Comparison of ENCODE assay signal across 8 cellular contexts in genomic region chr11:123137496-123138270, GRCh38. TPM values are rescaled to one million over a fixed set of nuclear protein-coding genes. Genes with fewer than 3 reads are reported as not detected.
DNase-seq lines count a peak whose midpoint lies in the region; ATAC-seq and TF ChIP-seq lines count a peak whose summit lies in the region.

No MANE protein-coding gene starts in this region.

- peak overlapping the region; percentile 63; the same call in 1 of the 2 replicates for H3K9ac ChIP-seq in HUES48 (ENCODE audit: low read depth, low read length)

- TF ChIP-seq CTCF in cardiac fibroblast (IDR thresholded peaks at IDR 0.05; ENCODE audit: low read depth, low read length) (peak; percentile 28), left lung (IDR thresholded peaks at IDR 0.05) (no peak), thyroid gland (IDR thresholded peaks at IDR 0.05) (no peak)

- 30 to 35% methylated on average over 21 to 23 of the region's 23 CpGs for WGBS in thyroid gland, 2 donors

- DNase-seq in cardiac fibroblast (ENCODE audit: low read depth in 2 of 2) (peak; percentile 89 to 91), left lung (peak; percentile 64 to 83), thyroid gland (peak; percentile 72 to 83)
- DNase-seq in activated T-cell treated with anti-CD3 and anti-CD28 coated beads, Interleukin-2, amount 50 U/mL, for 48 hours, result no peak
- DNase-seq in activated CD4-positive, alpha-beta T cell treated with anti-CD3 and anti-CD28 coated beads for 1 hour, result no peak

- H3K27me3 ChIP-seq in HUES48 (ENCODE audit: control insufficient read depth, insufficient read depth, low read length) (no peaks in the 10 kb centered on the region), left lung (no peaks in the 10 kb centered on the region), thyroid gland (no peaks in the 10 kb centered on the region)

- H3K9me3 ChIP-seq in HUES48 (ENCODE audit: control insufficient read depth, insufficient read depth, low read length) (no peaks in the 10 kb centered on the region), left lung (no peaks in the 10 kb centered on the region), thyroid gland (no peaks in the 10 kb centered on the region)

- H3K27ac ChIP-seq in HUES48 (ENCODE audit: low read depth, low read length), result peak overlapping the region; percentile 53
- peak overlapping the region; percentile 34 to 36 for H3K27ac ChIP-seq in left lung
- peak overlapping the region in 2 of 3 donors; percentile 56 to 68 for H3K27ac ChIP-seq in thyroid gland

- H3K4me1 ChIP-seq in HUES48 (ENCODE audit: control insufficient read depth, insufficient read depth, low read length) (peaks cover 6% of the 10 kb centered on the region; the same call in 1 of the 2 replicates), left lung (peaks cover 0 to 8% of the 10 kb centered on the region in 2 donors), thyroid gland (peaks cover 0 to 11% of the 10 kb centered on the region in 2 donors)

- H3K4me3 ChIP-seq in HUES48 (ENCODE audit: low read depth, low read length), result no peak overlapping the region
- H3K4me3 ChIP-seq in cardiac fibroblast (replicated peaks in 1 of 2; ENCODE audit: low read depth in 2 of 2, low read length in 2 of 2), result peak overlapping the region in 1 of 2 donors; percentile 11
- H3K4me3 ChIP-seq in left lung, result no peak overlapping the region
- no peak overlapping the region for H3K4me3 ChIP-seq in thyroid gland (replicated peaks in 1 of 3)

- H3K36me3 ChIP-seq in HUES48 (ENCODE audit: control insufficient read depth, insufficient read depth, low read length) (no peaks in the 10 kb centered on the region), left lung (no peaks in the 10 kb centered on the region), thyroid gland (no peaks in the 10 kb centered on the region)

- intact Hi-C loops in left lung (cut with DNase I) (no loop called here), thyroid gland (cut with DNase I) (no loop called here)

- ATAC-seq in left lung (peak; percentile 79), GM19452 (IDR thresholded peaks at IDR 0.05; ENCODE audit: unreplicated experiment) (no peak), GM21576 (IDR thresholded peaks at IDR 0.05; ENCODE audit: unreplicated experiment) (no peak)

- no peak for TF ChIP-seq POLR2A in thyroid gland (IDR thresholded peaks at IDR 0.05)

RNA-seq across cellular contexts. Expression of gene CLMP, which starts 57.4 kb away (rescaled TPM):
- total RNA-seq in left lung (10 to 100 TPM; 20.4 to 22.5 TPM), thyroid gland (10 to 100 TPM in 2 of 4 donors, 1 to 10 TPM in 2; 4.9 to 13.2 (median 9.3) TPM)

Comparison
In these comparisons a context has a peak if more than half of its experiments do, and no peak if none do; other contexts are left out.
1. DNase-seq: peak in cardiac fibroblast (2 of 2), left lung (2 of 2) and thyroid gland (2 of 2); none in activated T-cell treated with anti-CD3 and anti-CD28 coated beads, Interleukin-2, amount 50 U/mL, for 48 hours (0 of 2) and activated CD4-positive, alpha-beta T cell treated with anti-CD3 and anti-CD28 coated beads for 1 hour (single experiment).
2. Peak in every context shown above with its lines, with median percentiles within 50 percentile points of each other: H3K27ac ChIP-seq.